In genomic region chr17:56064506-56064905, GRCh38 we compare ENCODE assay signal across 19 cellular contexts.
"Had no signal": no experiment of that assay in that cellular context is flagged by ENCODE, and none has a peak within 500 bp of the region (broad histone marks: within the 10 kb centered on the region; RNA-seq: fewer than 3 reads in every experiment).

No MANE protein-coding gene starts in this region.

- H3K4me1 ChIP-seq: ascending aorta, colonic mucosa, tibial nerve, vagina had no signal

- H3K27ac Mint-ChIP-seq: activated CD4-positive, alpha-beta T cell treated with anti-CD3 and anti-CD28 coated beads for 36 hours; activated naive CD4-positive, alpha-beta T cell treated with anti-CD3 and anti-CD28 coated beads, Interleukin-2, amount 50 U/mL, for 24 hours; immature natural killer cell; memory B cell; nephron had no signal

- H3K9me3 ChIP-seq: colonic mucosa, mucosa of descending colon, vagina had no signal

- H3K4me1 Mint-ChIP-seq: activated CD4-positive, alpha-beta T cell treated with anti-CD3 and anti-CD28 coated beads for 36 hours; activated naive CD4-positive, alpha-beta T cell treated with anti-CD3 and anti-CD28 coated beads, Interleukin-2, amount 50 U/mL, for 24 hours; central memory CD8-positive, alpha-beta T cell; immature natural killer cell; memory B cell; nephron had no signal

- H3K27me3 Mint-ChIP-seq: activated CD4-positive, alpha-beta T cell treated with anti-CD3 and anti-CD28 coated beads for 36 hours; activated naive CD4-positive, alpha-beta T cell treated with anti-CD3 and anti-CD28 coated beads, Interleukin-2, amount 50 U/mL, for 24 hours; memory B cell had no signal

- H3K36me3 Mint-ChIP-seq: memory B cell had no signal

- H3K27ac ChIP-seq: ascending aorta, colonic mucosa, tibial nerve, vagina had no signal

- H3K4me3 ChIP-seq: ascending aorta, colonic mucosa, mucosa of descending colon, tibial nerve, vagina had no signal

- H3K4me3 Mint-ChIP-seq: activated CD4-positive, alpha-beta T cell treated with anti-CD3 and anti-CD28 coated beads for 36 hours; activated naive CD4-positive, alpha-beta T cell treated with anti-CD3 and anti-CD28 coated beads, Interleukin-2, amount 50 U/mL, for 24 hours; central memory CD8-positive, alpha-beta T cell; immature natural killer cell; memory B cell; nephron had no signal

- ATAC-seq: activated CD4-positive, alpha-beta T cell treated with anti-CD3 and anti-CD28 coated beads for 36 hours; mucosa of descending colon; stimulated activated naive CD8-positive, alpha-beta T cell treated with anti-CD3 and anti-CD28 coated beads, Interleukin-15, Interleukin-2, amounts not matched to agents 100 U/mL and 50 U/mL, for 24 hours had no signal

- DNase-seq: activated CD4-positive, alpha-beta T cell treated with anti-CD3 and anti-CD28 coated beads for 36 hours; activated CD4-positive, alpha-beta T cell treated with anti-CD3 and anti-CD28 coated beads, Interleukin-2, amount 50 U/mL, for 48 hours; activated gamma-delta T cell; colonic mucosa; erythroblast; foreskin melanocyte; head of caudate nucleus; immature natural killer cell; mucosa of descending colon; occipital lobe; stimulated activated naive CD8-positive, alpha-beta T cell treated with anti-CD3 and anti-CD28 coated beads, Interleukin-15, Interleukin-2, amounts not matched to agents 100 U/mL and 50 U/mL, for 24 hours; substantia nigra had no signal

- H3K27me3 ChIP-seq: ascending aorta, colonic mucosa, tibial nerve, vagina had no signal

- H3K36me3 ChIP-seq: ascending aorta, colonic mucosa, tibial nerve, vagina had no signal
